In genomic region chr17:8744086-8744781, GRCh38 we compare ENCODE assay signal across 1 cellular context.
TF ChIP-seq lines count a peak whose summit lies in the region.

No MANE protein-coding gene starts in this region.

TF ChIP-seq in GM23338, 12 proteins besides CTCF, POLR2A, EP300 and RAD21 (continued from another document):
- no peak for TF ChIP-seq ETS1 (IDR thresholded peaks at IDR 0.05)
- no peak for TF ChIP-seq ZNF462 (CRISPR knock-in tag; IDR thresholded peaks at IDR 0.05)
- TF ChIP-seq POLR2AphosphoS5 (IDR thresholded peaks at IDR 0.05; ENCODE audit: low read depth): no peak
- TF ChIP-seq NANOG (IDR thresholded peaks at IDR 0.05; ENCODE audit: borderline replicate concordance): no peak
- TF ChIP-seq REST (IDR thresholded peaks at IDR 0.05; ENCODE audit: unreplicated experiment): no peak
- TF ChIP-seq ZNF331 (CRISPR knock-in tag; IDR thresholded peaks at IDR 0.05; ENCODE audit: low read depth): no peak
TF ChIP-seq in GM23338: peak in this region for 0.
